In the genomic region with DNA sequence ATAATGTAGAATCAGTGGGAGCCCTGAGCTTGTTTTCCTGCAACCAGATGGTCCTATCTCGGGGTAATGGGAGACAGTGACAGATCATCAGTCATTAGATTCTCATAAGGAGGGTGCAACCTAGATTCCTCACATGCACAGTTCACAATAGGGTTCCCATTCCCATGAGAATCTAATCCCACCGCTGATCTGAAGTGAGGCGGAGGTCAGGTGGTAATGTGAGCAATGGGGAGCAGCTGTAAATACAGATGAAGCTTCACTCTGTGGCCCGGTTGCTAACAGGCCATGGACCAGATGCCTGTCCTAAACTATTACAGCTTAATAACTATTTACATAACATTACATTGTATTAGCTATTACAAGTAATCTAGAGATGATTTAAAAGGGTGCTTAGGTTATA, we compare ENCODE assay signal across 30 cellular contexts. TPM values are rescaled to one million over a fixed set of nuclear protein-coding genes. Genes with fewer than 3 reads are reported as not detected.
"Had no signal": no experiment of that assay in that cellular context is flagged by ENCODE, and none has a peak within 500 bp of the region (broad histone marks: within the 10 kb centered on the region; RNA-seq: fewer than 3 reads in every experiment).

No MANE protein-coding gene starts in this region.

- H3K27ac ChIP-seq: left lung, lower lobe of right lung, pancreas, prostate gland, right lobe of liver, tibial nerve, uterus had no signal

- H3K27me3 Mint-ChIP-seq: stimulated activated memory B cell treated with anti-CD40 and anti-IgM and Interleukin-4, amounts not matched to agents 10 μg/mL and 1 μg/mL and 100 μg/mL, for 72 hours; stimulated activated naive CD8-positive, alpha-beta T cell treated with anti-CD3 and anti-CD28 coated beads, Interleukin-15, amount 100 ng/mL, for 72 hours; type B pancreatic cell had no signal

- H3K27me3 ChIP-seq: left lung, pancreas, right lobe of liver, tibial nerve, uterus had no signal

- H3K4me1 Mint-ChIP-seq: mesothelial cell of epicardium had no signal

- H3K4me3 Mint-ChIP-seq: mesothelial cell of epicardium; naive thymus-derived CD4-positive, alpha-beta T cell; natural killer cell treated with Interleukin-12 subunit alpha and Interleukin-12 subunit beta and Interleukin-15 and Interleukin-18, amount 100 ng/mL, for 72 hours; stimulated activated memory B cell treated with anti-CD40 and anti-IgM and Interleukin-4, amounts not matched to agents 10 μg/mL and 1 μg/mL and 100 μg/mL, for 72 hours; stimulated activated naive CD8-positive, alpha-beta T cell treated with anti-CD3 and anti-CD28 coated beads, Interleukin-15, amount 100 ng/mL, for 72 hours; type B pancreatic cell had no signal

- DNase-seq: hippocampal formation; kidney glomerular epithelial cell; left cardiac atrium; left lung; lower lobe of right lung; mesendoderm; naive thymus-derived CD4-positive, alpha-beta T cell; nucleus accumbens; pancreas; posterior cingulate gyrus; retina; right lobe of liver; stimulated activated CD4-positive, alpha-beta T cell treated with anti-CD3 and anti-CD28 coated beads, Interleukin-1b, Interleukin-23, amount 100 ng/mL, for 48 hours; stimulated activated CD4-positive, alpha-beta T cell treated with anti-CD3 and anti-CD28 coated beads, Interleukin-2, amount 100 ng/mL, for 48 hours; stimulated activated CD4-positive, alpha-beta T cell treated with anti-CD3 and anti-CD28 coated beads, Interleukin-4, amount 100 ng/mL, for 4 hours; stimulated activated CD8-positive, alpha-beta memory T cell treated with anti-CD3 and anti-CD28 coated beads, Interleukin-4, amount 100 ng/mL, for 48 hours; stimulated activated naive CD4-positive, alpha-beta T cell treated with Interleukin-2 at 50 U/mL for 16 hours; stimulated activated naive CD8-positive, alpha-beta T cell treated with anti-CD3 and anti-CD28 coated beads, Interleukin-15, amount 100 ng/mL, for 72 hours; substantia nigra; uterus had no signal

- H3K4me3 ChIP-seq: left lung, lower lobe of right lung, pancreas, prostate gland, right lobe of liver, smooth muscle cell, tibial nerve, uterus had no signal

- H3K36me3 ChIP-seq: left lung, lower lobe of right lung, pancreas, prostate gland, right lobe of liver, uterus had no signal

- ATAC-seq: left cardiac atrium; left lung; lower lobe of right lung; naive thymus-derived CD4-positive, alpha-beta T cell; natural killer cell treated with Interleukin-12 subunit alpha and Interleukin-12 subunit beta and Interleukin-15 and Interleukin-18, amount 100 ng/mL, for 72 hours; pancreas; right lobe of liver; stimulated activated memory B cell treated with anti-CD40 and anti-IgM and Interleukin-4, amounts not matched to agents 10 μg/mL and 1 μg/mL and 100 μg/mL, for 72 hours; stimulated activated naive CD8-positive, alpha-beta T cell treated with anti-CD3 and anti-CD28 coated beads, Interleukin-15, amount 100 ng/mL, for 72 hours had no signal

- H3K27ac Mint-ChIP-seq: mesothelial cell of epicardium; naive thymus-derived CD4-positive, alpha-beta T cell; natural killer cell treated with Interleukin-12 subunit alpha and Interleukin-12 subunit beta and Interleukin-15 and Interleukin-18, amount 100 ng/mL, for 72 hours; stimulated activated memory B cell treated with anti-CD40 and anti-IgM and Interleukin-4, amounts not matched to agents 10 μg/mL and 1 μg/mL and 100 μg/mL, for 72 hours; stimulated activated naive CD8-positive, alpha-beta T cell treated with anti-CD3 and anti-CD28 coated beads, Interleukin-15, amount 100 ng/mL, for 72 hours; type B pancreatic cell had no signal

- H3K9me3 ChIP-seq: left lung, lower lobe of right lung, pancreas, prostate gland, right lobe of liver, tibial nerve, uterus had no signal

- H3K36me3 Mint-ChIP-seq: natural killer cell treated with Interleukin-12 subunit alpha and Interleukin-12 subunit beta and Interleukin-15 and Interleukin-18, amount 100 ng/mL, for 72 hours; stimulated activated memory B cell treated with anti-CD40 and anti-IgM and Interleukin-4, amounts not matched to agents 10 μg/mL and 1 μg/mL and 100 μg/mL, for 72 hours had no signal

- H3K4me1 ChIP-seq: left lung, lower lobe of right lung, pancreas, prostate gland, right lobe of liver, uterus had no signal

RNA-seq across cellular contexts. Expression of a gene that starts 35.4 kb away (rescaled TPM):
- total RNA-seq: mononuclear cell; naive thymus-derived CD4-positive, alpha-beta T cell; natural killer cell treated with Interleukin-12 subunit alpha and Interleukin-12 subunit beta and Interleukin-15 and Interleukin-18, amount 100 ng/mL, for 72 hours; temporal lobe had no signal
- polyA plus RNA-seq: neural cell had no signal

RNA-seq across cellular contexts. Expression of a gene that starts 41.6 kb away (rescaled TPM):
- total RNA-seq: mononuclear cell; naive thymus-derived CD4-positive, alpha-beta T cell; natural killer cell treated with Interleukin-12 subunit alpha and Interleukin-12 subunit beta and Interleukin-15 and Interleukin-18, amount 100 ng/mL, for 72 hours; smooth muscle cell had no signal
- polyA plus RNA-seq: naive thymus-derived CD4-positive, alpha-beta T cell; neural cell had no signal

RNA-seq across cellular contexts. Expression of a gene that starts 42.6 kb away (rescaled TPM):
- total RNA-seq: mononuclear cell; naive thymus-derived CD4-positive, alpha-beta T cell; natural killer cell treated with Interleukin-12 subunit alpha and Interleukin-12 subunit beta and Interleukin-15 and Interleukin-18, amount 100 ng/mL, for 72 hours had no signal
- polyA plus RNA-seq: naive thymus-derived CD4-positive, alpha-beta T cell; neural cell had no signal
